14 cellular contexts compared by ENCODE assay signal in the genomic region with DNA sequence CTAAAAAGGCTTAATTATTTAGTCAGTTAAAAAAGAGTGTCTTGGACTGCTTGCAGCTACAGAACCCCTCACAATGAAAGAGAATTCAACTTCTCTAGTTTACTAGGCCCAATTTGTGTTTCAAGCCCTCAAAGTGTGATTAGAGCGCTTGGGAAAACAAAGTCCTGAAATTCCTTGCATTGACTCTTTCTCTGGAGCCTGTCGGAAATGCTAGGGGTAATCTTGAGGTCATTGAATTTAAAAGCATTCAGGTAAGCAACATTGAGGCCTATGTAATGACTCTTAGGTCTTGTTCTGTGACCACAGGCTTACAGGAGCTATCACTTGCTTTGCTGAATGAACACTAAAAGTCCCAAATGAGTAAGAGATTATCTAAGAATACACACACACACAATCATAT.
"Had no signal": no experiment of that assay in that cellular context is flagged by ENCODE, and none has a peak within 500 bp of the region (broad histone marks: within the 10 kb centered on the region; RNA-seq: fewer than 3 reads in every experiment).

No MANE protein-coding gene starts in this region.

- H3K36me3 ChIP-seq: ascending aorta, spleen, upper lobe of right lung had no signal

- H3K4me1 ChIP-seq: ascending aorta had no signal

- H3K27me3 ChIP-seq: ascending aorta had no signal

- H3K4me3 ChIP-seq: mucosa of descending colon had no signal

- H3K27ac Mint-ChIP-seq: activated CD4-positive, alpha-beta T cell treated with anti-CD3 and anti-CD28 coated beads for 36 hours; activated naive CD4-positive, alpha-beta T cell treated with anti-CD3 and anti-CD28 coated beads, Interleukin-2, amount 50 U/mL, for 24 hours; T-helper 2 cell treated with Interferon-gamma antibody and Interleukin-4, amounts not matched to agents 5 μg/mL and 100 μg/mL, for 36 hours had no signal

- H3K27ac ChIP-seq: ascending aorta, spleen, upper lobe of right lung had no signal

- DNase-seq: activated CD4-positive, alpha-beta T cell treated with anti-CD3 and anti-CD28 coated beads for 36 hours; activated CD4-positive, alpha-beta T cell treated with anti-CD3 and anti-CD28 coated beads, Interleukin-2, amount 50 U/mL, for 48 hours; activated gamma-delta T cell; effector memory CD4-positive, alpha-beta T cell; kidney; left ventricle myocardium superior; naive B cell; spleen; stimulated activated naive CD4-positive, alpha-beta T cell; upper lobe of right lung had no signal

- ATAC-seq: activated CD4-positive, alpha-beta T cell treated with anti-CD3 and anti-CD28 coated beads for 36 hours; mucosa of descending colon had no signal

- H3K9me3 Mint-ChIP-seq: activated naive CD4-positive, alpha-beta T cell treated with anti-CD3 and anti-CD28 coated beads, Interleukin-2, amount 50 U/mL, for 24 hours; T-helper 2 cell treated with Interferon-gamma antibody and Interleukin-4, amounts not matched to agents 5 μg/mL and 100 μg/mL, for 36 hours had no signal

- H3K9me3 ChIP-seq: ascending aorta, mucosa of descending colon, spleen, upper lobe of right lung had no signal

- H3K4me3 Mint-ChIP-seq: activated CD4-positive, alpha-beta T cell treated with anti-CD3 and anti-CD28 coated beads for 36 hours; activated naive CD4-positive, alpha-beta T cell treated with anti-CD3 and anti-CD28 coated beads, Interleukin-2, amount 50 U/mL, for 24 hours; T-helper 2 cell treated with Interferon-gamma antibody and Interleukin-4, amounts not matched to agents 5 μg/mL and 100 μg/mL, for 36 hours had no signal
